7 cellular contexts compared by ENCODE assay signal in genomic region chr1:161045749-161046573, GRCh38. TPM values are rescaled to one million over a fixed set of nuclear protein-coding genes. Genes with fewer than 3 reads are reported as not detected.
DNase-seq lines count a peak whose midpoint lies in the region; ATAC-seq, FAIRE-seq and TF ChIP-seq lines count a peak whose summit lies in the region.

Gene USF1 (minus strand): TSS chr1:161045977. CDS start chr1:161043275, 2,702 bp downstream.

- in situ Hi-C loops in gastrocnemius medialis (cut with MboI; ENCODE audit: low sequenced_read_pairs in 4 of 4) = loop anchor here in 1 of 4 donors (10.0 kb wide), 1 partner anchor 109 kb away; the partner anchor contains the start of genes UFC1 and USP21

- H3K4me1 ChIP-seq in body of pancreas (peaks cover 19% of the 10 kb centered on the region), iPS DF 6.9 (ENCODE audit: control insufficient read depth, insufficient read depth, low read length) (no peaks in the 10 kb centered on the region; the same call in 1 of the 2 replicates), gastrocnemius medialis (peaks cover 17 to 21% of the 10 kb centered on the region in 2 donors)

- TF ChIP-seq POLR2A in body of pancreas (IDR thresholded peaks at IDR 0.05) (peak; percentile 83 to 96 (median 94)), gastrocnemius medialis (IDR thresholded peaks at IDR 0.05) (peak in 1 of 2 donors; percentile 68)

- no peaks in the 10 kb centered on the region for H3K9me3 ChIP-seq in body of pancreas
- no peaks in the 10 kb centered on the region for H3K9me3 ChIP-seq in iPS DF 6.9 (ENCODE audit: control insufficient read depth, insufficient read depth, low read length)
- H3K9me3 ChIP-seq in gastrocnemius medialis = no peaks in the 10 kb centered on the region

- peak within 1 kb of the TSS; percentile 70 to 95 (median 92) for H3K27ac ChIP-seq in body of pancreas
- H3K27ac ChIP-seq in iPS DF 6.9 (ENCODE audit: low read length) = no peak within 1 kb of the TSS
- H3K27ac ChIP-seq in gastrocnemius medialis = peak within 1 kb of the TSS; percentile 88 to 98 (median 94)

- 0% methylated on average over 20 to 29 of the region's 29 CpGs for WGBS in body of pancreas, 2 donors
- no CpG with 5 or more reads among the region's 29 CpGs for WGBS in iPS DF 6.9 (ENCODE audit: insufficient coverage, insufficient read length)

- ATAC-seq in GM18520 (IDR thresholded peaks at IDR 0.05; ENCODE audit: unreplicated experiment) (peak; percentile 66), HG03064 (IDR thresholded peaks at IDR 0.05; ENCODE audit: low read depth, unreplicated experiment) (peak; percentile 53), body of pancreas (peak; percentile 96), gastrocnemius medialis (peak; percentile 97)

- H3K27me3 ChIP-seq in body of pancreas (no peaks in the 10 kb centered on the region), iPS DF 6.9 (ENCODE audit: control insufficient read depth, insufficient read depth, low read length) (no peaks in the 10 kb centered on the region), gastrocnemius medialis (no peaks in the 10 kb centered on the region)

- TF ChIP-seq CTCF in body of pancreas (IDR thresholded peaks at IDR 0.05) (peak in 1 of 7 experiments; percentile 3), gastrocnemius medialis (IDR thresholded peaks at IDR 0.05 in 4 of 5, conservative IDR thresholded peaks at IDR 0.05 in 1 of 5) (no peak)

- H3K4me3 ChIP-seq in body of pancreas = peak within 1 kb of the TSS; percentile 88 to 94
- H3K4me3 ChIP-seq in iPS DF 6.9 (ENCODE audit: low read length) = peak within 1 kb of the TSS; percentile 84
- peak within 1 kb of the TSS; percentile 87 to 99 (median 90) for H3K4me3 ChIP-seq in gastrocnemius medialis

- DNase-seq in NCI-H2107 treated with DMSO at 0.1 percent for 48 hours (lab: John Stamatoyannopoulos, UW; ENCODE audit: unreplicated experiment) (peak; percentile 97), body of pancreas (peak; percentile 94 to 96 (median 95)), iPS DF 6.9 (ENCODE audit: low read depth, low spot score) (peak; percentile 89), gastrocnemius medialis (peak; percentile 85 to 93)

- intact Hi-C loops in body of pancreas (cut with DNase I) (no loop called here), gastrocnemius medialis (cut with DNase I; ENCODE audit: low total_unique reads) (loop anchor here (1.0 to 2.0 kb wide), 6 partner anchors 51 to 353 kb away; partner anchors contain the start of genes DEDD and USP21)

- peak; percentile 93 for FAIRE-seq in TTC549 (lab: Jason Lieb, UNC)

- H3K36me3 ChIP-seq in body of pancreas (replicated peaks in 1 of 2; ENCODE audit: insufficient read depth in 1 of 2, low read depth in 2 of 2) (peaks cover 0 to 8% of the 10 kb centered on the region in 2 donors), iPS DF 6.9 (ENCODE audit: control insufficient read depth, insufficient read depth, low read length) (peaks cover 4% of the 10 kb centered on the region; the same call in 1 of the 2 replicates), gastrocnemius medialis (peaks cover 0 to 23% of the 10 kb centered on the region in 2 donors)

RNA-seq across cellular contexts. Expression of gene USF1, which starts in this region (rescaled TPM):
- total RNA-seq in body of pancreas (10 to 100 TPM; 32.7 to 46.5 TPM), gastrocnemius medialis (10 to 100 TPM; 41.9 to 55.1 (median 49.1) TPM)
